19 cellular contexts compared by ENCODE assay signal in the genomic region with DNA sequence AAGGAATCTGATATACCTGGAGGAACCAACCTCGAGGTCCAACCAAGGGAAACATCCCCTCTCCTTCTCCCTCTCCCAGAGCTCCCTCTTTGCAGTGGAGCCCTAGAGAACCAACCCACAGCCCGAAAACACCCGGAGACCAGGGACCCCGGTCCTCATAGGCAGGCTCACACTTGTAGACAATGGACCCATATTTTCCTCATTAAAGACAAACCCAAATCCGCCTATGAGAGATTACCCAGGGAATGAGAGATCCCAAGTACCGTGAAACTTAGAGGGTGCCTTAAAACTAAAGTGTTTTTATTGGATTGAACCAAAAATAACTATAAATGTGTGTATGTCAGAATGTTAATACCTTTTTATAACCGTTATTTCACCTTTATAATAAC. TPM values are rescaled to one million over a fixed set of nuclear protein-coding genes. Genes with fewer than 3 reads are reported as not detected.
DNase-seq lines count a peak whose midpoint lies in the region; ATAC-seq, FAIRE-seq and TF ChIP-seq lines count a peak whose summit lies in the region.
"Had no signal": no experiment of that assay in that cellular context is flagged by ENCODE, and none has a peak within 500 bp of the region (broad histone marks: within the 10 kb centered on the region; RNA-seq: fewer than 3 reads in every experiment).

No MANE protein-coding gene starts in this region.

- peak overlapping the region; percentile 66 for H3K4me2 ChIP-seq in MM.1S (ENCODE audit: low read depth, low read length)

- H3K27ac ChIP-seq in MM.1S (ENCODE audit: low read length) (no peak overlapping the region), gastroesophageal sphincter (peak overlapping the region in 3 of 4 donors; percentile 57 to 97 (median 97)), suprapubic skin (no peak overlapping the region)
- H3K27ac ChIP-seq: uterus had no signal

- H3K9me3 ChIP-seq in MM.1S (replicated peaks; ENCODE audit: insufficient read depth, low read length), result no peaks in the 10 kb centered on the region
- H3K9me3 ChIP-seq in gastroesophageal sphincter, result no peaks in the 10 kb centered on the region
- no peaks in the 10 kb centered on the region for H3K9me3 ChIP-seq in suprapubic skin
- H3K9me3 ChIP-seq: uterus had no signal

- H3K27me3 ChIP-seq in MM.1S (replicated peaks; ENCODE audit: insufficient read depth, low read length), result peaks cover 54% of the 10 kb centered on the region
- H3K27me3 ChIP-seq in gastroesophageal sphincter, result peaks cover 89% of the 10 kb centered on the region
- peaks cover 100% of the 10 kb centered on the region for H3K27me3 ChIP-seq in suprapubic skin

- H3K36me3 ChIP-seq in MM.1S (replicated peaks; ENCODE audit: insufficient read depth, low read length) (no peaks in the 10 kb centered on the region), gastroesophageal sphincter (no peaks in the 10 kb centered on the region), suprapubic skin (no peaks in the 10 kb centered on the region)
- H3K36me3 ChIP-seq: uterus had no signal

- no peak for TF ChIP-seq CTCF in MM.1S (IDR thresholded peaks at IDR 0.05; ENCODE audit: low read length)
- TF ChIP-seq CTCF in gastroesophageal sphincter (IDR thresholded peaks at IDR 0.05), result no peak
- TF ChIP-seq CTCF in suprapubic skin (IDR thresholded peaks at IDR 0.05), result no peak

- no peak overlapping the region; the same call in 1 of the 2 replicates for H3K9ac ChIP-seq in MM.1S (ENCODE audit: low read length)

- TF ChIP-seq POLR2A in gastroesophageal sphincter (IDR thresholded peaks at IDR 0.05), result no peak
- TF ChIP-seq POLR2A in suprapubic skin (IDR thresholded peaks at IDR 0.05), result no peak

- H3K4me1 ChIP-seq in MM.1S (ENCODE audit: low read length), result no peaks in the 10 kb centered on the region
- peaks cover 0 to 72% (median 21%) of the 10 kb centered on the region in 3 donors for H3K4me1 ChIP-seq in gastroesophageal sphincter
- peaks cover 57% of the 10 kb centered on the region for H3K4me1 ChIP-seq in suprapubic skin

- no peak for ATAC-seq in gastroesophageal sphincter

- peaks cover 31% of the 10 kb centered on the region for H3K4me1 Mint-ChIP-seq in activated naive CD8-positive, alpha-beta T cell (ENCODE audit: low read depth)
- H3K4me1 Mint-ChIP-seq in activated naive CD8-positive, alpha-beta T cell treated with anti-CD3 and anti-CD28 coated beads for 36 hours, result peaks cover 21% of the 10 kb centered on the region

- no peak for FAIRE-seq in urothelium cell line (lab: Jason Lieb, UNC)

- peaks cover 2% of the 10 kb centered on the region for H3K36me3 Mint-ChIP-seq in activated naive CD8-positive, alpha-beta T cell
- no peaks in the 10 kb centered on the region for H3K36me3 Mint-ChIP-seq in activated naive CD8-positive, alpha-beta T cell treated with anti-CD3 and anti-CD28 coated beads for 36 hours
- H3K36me3 Mint-ChIP-seq: brain, CD14-positive monocyte had no signal

- H3K79me2 ChIP-seq in MM.1S (ENCODE audit: low read length), result no peaks in the 10 kb centered on the region

- DNase-seq in activated naive CD8-positive, alpha-beta T cell treated with anti-CD3 and anti-CD28 coated beads for 36 hours, result no peak
- DNase-seq in MM.1S, result no peak
- DNase-seq in suprapubic skin (ENCODE audit: low spot score in 2 of 2), result no peak
- DNase-seq in urothelium cell line (ENCODE audit: low spot score), result no peak
- DNase-seq in COLO829 (ENCODE audit: low spot score), result no peak
- no peak for DNase-seq in RKO (ENCODE audit: low spot score)
- DNase-seq: endodermal cell, GDM1, KG1, NCI-H1930, NCI-H345, substantia nigra, uterus had no signal

- H3K9me2 ChIP-seq in MM.1S (replicated peaks; ENCODE audit: insufficient read depth, low read length), result no peaks in the 10 kb centered on the region

- no peaks in the 10 kb centered on the region for H4K20me1 ChIP-seq in MM.1S (ENCODE audit: insufficient read depth, low read length)

- WGBS in gastroesophageal sphincter (ENCODE audit: low coverage in 1 of 2), 2 donors, result 64 to 81% methylated on average over 4 to 7 of the region's 7 CpGs
- 13% methylated on average over 7 of the region's 7 CpGs for WGBS in suprapubic skin

- TF ChIP-seq EP300 in gastroesophageal sphincter (IDR thresholded peaks at IDR 0.05) (no peak), suprapubic skin (IDR thresholded peaks at IDR 0.05) (no peak)

- H3K27ac Mint-ChIP-seq in activated naive CD8-positive, alpha-beta T cell, result no peak overlapping the region
- H3K27ac Mint-ChIP-seq in activated naive CD8-positive, alpha-beta T cell treated with anti-CD3 and anti-CD28 coated beads for 36 hours, result no peak overlapping the region
- H3K27ac Mint-ChIP-seq: brain, endodermal cell, nephron had no signal

- H3K27me3 Mint-ChIP-seq in activated naive CD8-positive, alpha-beta T cell, result peaks cover 41% of the 10 kb centered on the region
- peaks cover 83% of the 10 kb centered on the region for H3K27me3 Mint-ChIP-seq in activated naive CD8-positive, alpha-beta T cell treated with anti-CD3 and anti-CD28 coated beads for 36 hours

- H2AFZ ChIP-seq in MM.1S (ENCODE audit: low read length), result no peak overlapping the region

- H3K4me3 ChIP-seq in MM.1S (ENCODE audit: low read length) (peak overlapping the region; percentile 45), gastroesophageal sphincter (no peak overlapping the region), suprapubic skin (peak overlapping the region; percentile 8)
- H3K4me3 ChIP-seq: uterus had no signal

- no peaks in the 10 kb centered on the region for H3K9me3 Mint-ChIP-seq in activated naive CD8-positive, alpha-beta T cell (ENCODE audit: low read depth)
- no peaks in the 10 kb centered on the region for H3K9me3 Mint-ChIP-seq in activated naive CD8-positive, alpha-beta T cell treated with anti-CD3 and anti-CD28 coated beads for 36 hours
- H3K9me3 Mint-ChIP-seq: endodermal cell had no signal

- H3F3A ChIP-seq in MM.1S (ENCODE audit: insufficient read depth, low read length), result no peaks in the 10 kb centered on the region

- peak overlapping the region; percentile 21 for H3K4me3 Mint-ChIP-seq in activated naive CD8-positive, alpha-beta T cell
- no peak overlapping the region for H3K4me3 Mint-ChIP-seq in activated naive CD8-positive, alpha-beta T cell treated with anti-CD3 and anti-CD28 coated beads for 36 hours

RNA-seq across cellular contexts. Expression of gene FOXF2, which starts 9.6 kb away (rescaled TPM):
- not detected for total RNA-seq in activated naive CD8-positive, alpha-beta T cell treated with anti-CD3 and anti-CD28 coated beads for 36 hours
- total RNA-seq in gastroesophageal sphincter (100 to 1,000 TPM in 2 of 4 donors, 10 to 100 TPM in 2; 41.7 to 154 (median 91.9) TPM), suprapubic skin (1 to 10 TPM in 2 of 4 donors, under 1 TPM in 2; 0.25 to 3.0 (median 0.99) TPM)
- total RNA-seq: HT-29, uterus had no signal

Comparison
In these comparisons a context has a peak if more than half of its experiments do, and no peak if none do; other contexts are left out.
1. H3K27ac ChIP-seq: peak in gastroesophageal sphincter (3 of 4); none in MM.1S (single experiment) and suprapubic skin (single experiment).
2. H3K4me3 ChIP-seq: peak in MM.1S (single experiment) and suprapubic skin (single experiment); none in gastroesophageal sphincter (0 of 2).
3. RNA of gene FOXF2, which starts 9.6 kb away (total RNA-seq): 41.7 to 154 TPM in gastroesophageal sphincter; 0.25 to 3.0 TPM in suprapubic skin and not detected in activated naive CD8-positive, alpha-beta T cell treated with anti-CD3 and anti-CD28 coated beads for 36 hours; every median in the first group is over 10 times any median in the second.